In genomic region chr17:67481808-67482207, GRCh38 we compare ENCODE assay signal across 13 cellular contexts.
DNase-seq lines count a peak whose midpoint lies in the region; ATAC-seq lines count a peak whose summit lies in the region.
"Had no signal": no experiment of that assay in that cellular context is flagged by ENCODE, and none has a peak within 500 bp of the region (broad histone marks: within the 10 kb centered on the region; RNA-seq: fewer than 3 reads in every experiment).

No MANE protein-coding gene starts in this region.

- peaks cover 3% of the 10 kb centered on the region for H3K36me3 Mint-ChIP-seq in activated naive CD4-positive, alpha-beta T cell treated with anti-CD3 and anti-CD28 coated beads, Interleukin-2, amount 50 U/mL, for 24 hours
- H3K36me3 Mint-ChIP-seq in T-cell, result peaks cover 10% of the 10 kb centered on the region

- H3K27me3 Mint-ChIP-seq in activated naive CD4-positive, alpha-beta T cell treated with anti-CD3 and anti-CD28 coated beads, Interleukin-2, amount 50 U/mL, for 24 hours, result no peaks in the 10 kb centered on the region
- H3K27me3 Mint-ChIP-seq in T-cell, result no peaks in the 10 kb centered on the region

- no peak for ATAC-seq in T-cell (replicated peaks in 1 of 4)
- no peak for ATAC-seq in HG03571 (IDR thresholded peaks at IDR 0.05; ENCODE audit: unreplicated experiment)

- no peaks in the 10 kb centered on the region for H3K9me3 Mint-ChIP-seq in activated naive CD4-positive, alpha-beta T cell treated with anti-CD3 and anti-CD28 coated beads, Interleukin-2, amount 50 U/mL, for 24 hours
- no peaks in the 10 kb centered on the region for H3K9me3 Mint-ChIP-seq in T-cell

- DNase-seq in activated naive CD4-positive, alpha-beta T cell (lab: John Stamatoyannopoulos, UW), result no peak
- no peak for DNase-seq in T-cell
- DNase-seq in fibroblast of peridontal ligament (ENCODE audit: extremely low read depth), result peak; percentile 89
- peak; percentile 69 for DNase-seq in stromal cell of bone marrow (ENCODE audit: low read depth)
- DNase-seq in Ammon's horn (ENCODE audit: low spot score), result no peak
- DNase-seq in NCI-H748 (lab: John Stamatoyannopoulos, UW; ENCODE audit: unreplicated experiment), result no peak
- DNase-seq: BE2C, glutamatergic neuron, mesendoderm, NCI-H69, right cardiac atrium had no signal

- CTCF ChIA-PET in T-cell (lab: Charles Lee), result interaction anchor here (0.6 to 1.2 kb wide), 4 partner anchors 15 to 122 kb away, joined by 3 to 4 read pairs (median 3); no protein-coding TSS in a partner anchor

- H3K4me3 Mint-ChIP-seq in activated naive CD4-positive, alpha-beta T cell treated with anti-CD3 and anti-CD28 coated beads, Interleukin-2, amount 50 U/mL, for 24 hours, result peak overlapping the region; percentile 65
- H3K4me3 Mint-ChIP-seq in T-cell, result no peak overlapping the region

- peaks cover 89% of the 10 kb centered on the region for H3K4me1 Mint-ChIP-seq in activated naive CD4-positive, alpha-beta T cell treated with anti-CD3 and anti-CD28 coated beads, Interleukin-2, amount 50 U/mL, for 24 hours
- peaks cover 75 to 86% (median 84%) of the 10 kb centered on the region in 3 donors for H3K4me1 Mint-ChIP-seq in T-cell

- POLR2A ChIA-PET in T-cell (lab: Charles Lee), result interaction anchor here in 1 of 2 donors (0.6 kb wide), 4 partner anchors 35 to 1630 kb away, joined by 3 read pairs; no protein-coding TSS in a partner anchor

- peak overlapping the region; percentile 94 for H3K27ac Mint-ChIP-seq in activated naive CD4-positive, alpha-beta T cell treated with anti-CD3 and anti-CD28 coated beads, Interleukin-2, amount 50 U/mL, for 24 hours
- peak overlapping the region; percentile 64 to 66 for H3K27ac Mint-ChIP-seq in T-cell

Comparison
In these comparisons a context has a peak if more than half of its experiments do, and no peak if none do; other contexts are left out.
1. DNase-seq: peak in fibroblast of peridontal ligament (single experiment) and stromal cell of bone marrow (single experiment); none in activated naive CD4-positive, alpha-beta T cell (0 of 4), T-cell (0 of 34), Ammon's horn (single experiment) and NCI-H748 (single experiment).